Comparison of ENCODE assay signal across 8 cellular contexts in genomic region chr1:154405762-154406571, GRCh38. TPM values are rescaled to one million over a fixed set of nuclear protein-coding genes. Genes with fewer than 3 reads are reported as not detected.
DNase-seq lines count a peak whose midpoint lies in the region; ATAC-seq and TF ChIP-seq lines count a peak whose summit lies in the region.

No MANE protein-coding gene starts in this region.

- no peak overlapping the region for H2AK5ac ChIP-seq in trophoblast cell (ENCODE audit: low read length)

- H3K18ac ChIP-seq in trophoblast cell (ENCODE audit: low read length) = no peak overlapping the region

- H3K4me3 Mint-ChIP-seq in activated naive CD8-positive, alpha-beta T cell treated with anti-CD3 and anti-CD28 coated beads for 36 hours = peak overlapping the region; percentile 81

- no peak overlapping the region for H4K12ac ChIP-seq in trophoblast cell (ENCODE audit: low read depth, low read length)

- H3K27me3 ChIP-seq in HCT116 (ENCODE audit: insufficient read depth, low read length) (no peaks in the 10 kb centered on the region; the same call in 1 of the 2 replicates), heart left ventricle (no peaks in the 10 kb centered on the region), trophoblast cell (ENCODE audit: insufficient read depth, low read length) (peaks cover 14% of the 10 kb centered on the region)

- H3K14ac ChIP-seq in trophoblast cell (ENCODE audit: low read length) = no peak overlapping the region

- peak overlapping the region; percentile 69 for H3K27ac ChIP-seq in HCT116 (ENCODE audit: low read depth, low read length)
- peak overlapping the region; percentile 76 to 99 (median 94) for H3K27ac ChIP-seq in heart left ventricle
- no peak overlapping the region for H3K27ac ChIP-seq in trophoblast cell (ENCODE audit: low read depth, low read length)

- H3K36me3 ChIP-seq in HCT116 (ENCODE audit: control insufficient read depth in 1 of 2, insufficient read depth in 2 of 2, low read length in 2 of 2) (no peaks in the 10 kb centered on the region), heart left ventricle (no peaks in the 10 kb centered on the region), trophoblast cell (ENCODE audit: control insufficient read depth in 1 of 2, insufficient read depth in 2 of 2, low read length in 2 of 2) (no peaks in the 10 kb centered on the region)

- H3K4ac ChIP-seq in trophoblast cell (ENCODE audit: low read depth, low read length) = no peak overlapping the region

- H3K9me3 Mint-ChIP-seq in activated naive CD8-positive, alpha-beta T cell treated with anti-CD3 and anti-CD28 coated beads for 36 hours = no peaks in the 10 kb centered on the region

- no peaks in the 10 kb centered on the region for H3K79me2 ChIP-seq in HCT116 (ENCODE audit: insufficient read depth, low read length)
- no peaks in the 10 kb centered on the region for H3K79me2 ChIP-seq in trophoblast cell (ENCODE audit: control insufficient read depth, insufficient read depth, low read length, poor library complexity)

- peaks cover 30 to 36% of the 10 kb centered on the region in 2 experiments for H3K4me1 ChIP-seq in HCT116 (ENCODE audit: control insufficient read depth in 1 of 2, insufficient read depth in 2 of 2, low read length in 2 of 2)
- peaks cover 0 to 94% (median 38%) of the 10 kb centered on the region in 12 donors for H3K4me1 ChIP-seq in heart left ventricle
- peaks cover 7 to 14% of the 10 kb centered on the region in 2 experiments for H3K4me1 ChIP-seq in trophoblast cell (ENCODE audit: control insufficient read depth in 1 of 2, insufficient read depth in 2 of 2, low read length in 2 of 2)

- no TSS peak for BruUV-seq in HCT116 (replicated peaks; lab: Mats Ljungman, UMichigan)

- H3K4me2 ChIP-seq in HCT116 (ENCODE audit: low read length) (peak overlapping the region; percentile 93), trophoblast cell (ENCODE audit: low read length) (peak overlapping the region; percentile 98)

- RAD21 ChIA-PET in HCT116 (lab: Charles Lee; ENCODE audit: low non-redundant PET in 1 of 2, low total read pairs in 2 of 2, uncharacterized antibody in 2 of 2, unreplicated experiment in 2 of 2) = interaction anchor here (0.6 to 0.8 kb wide), 2 partner anchors 15 to 79 kb away, joined by 3 read pairs; no protein-coding TSS in a partner anchor

- no peaks in the 10 kb centered on the region for H3K36me3 Mint-ChIP-seq in activated naive CD8-positive, alpha-beta T cell treated with anti-CD3 and anti-CD28 coated beads for 36 hours

- POLR2A ChIA-PET in HCT116 (lab: Charles Lee) = interaction anchor here (1.1 kb wide), 1 partner anchor 13 kb away, joined by 4 read pairs; no protein-coding TSS in a partner anchor

- no peak for TF ChIP-seq RAD21 in HCT116 (IDR thresholded peaks at IDR 0.05; ENCODE audit: low read depth)

- no peaks in the 10 kb centered on the region for H3K9me3 ChIP-seq in HCT116 (ENCODE audit: control insufficient read depth in 1 of 2, insufficient read depth in 1 of 2, low read depth in 1 of 2, low read length in 2 of 2)
- no peaks in the 10 kb centered on the region for H3K9me3 ChIP-seq in heart left ventricle
- H3K9me3 ChIP-seq in trophoblast cell (ENCODE audit: insufficient read depth, low read depth, low read length) = peaks cover 2% of the 10 kb centered on the region

- no peak for TF ChIP-seq POLR2A in HCT116 (IDR thresholded peaks at IDR 0.05; ENCODE audit: borderline replicate concordance, extremely low read depth, insufficient read depth, insufficient read length)
- TF ChIP-seq POLR2A in heart left ventricle (IDR thresholded peaks at IDR 0.05) = peak in 1 of 2 donors; percentile 27

- CTCF ChIA-PET in HCT116 (lab: Charles Lee) = interaction anchor here (1.1 to 2.2 kb wide), 4 partner anchors 12 to 141 kb away, joined by 3 to 9 read pairs (median 4); no protein-coding TSS in a partner anchor

- H3K27ac Mint-ChIP-seq in activated naive CD8-positive, alpha-beta T cell treated with anti-CD3 and anti-CD28 coated beads for 36 hours = peak overlapping the region; percentile 89

- peak overlapping the region; percentile 77 for H3K9ac ChIP-seq in HCT116 (ENCODE audit: low read length)
- H3K9ac ChIP-seq in trophoblast cell (ENCODE audit: low read length) = peak overlapping the region; percentile 57

- 3 to 6% (median 4%) methylated on average over 18 to 39 of the region's 39 CpGs for WGBS in heart left ventricle, 4 donors
- WGBS in trophoblast cell (ENCODE audit: extremely low coverage, insufficient coverage, insufficient read length) = no CpG with 5 or more reads among the region's 39 CpGs

- H3K4me3 ChIP-seq in HCT116 (replicated peaks in 1 of 2; ENCODE audit: low read depth in 1 of 2, low read length in 2 of 2) (peak overlapping the region; percentile 61 to 65), heart left ventricle (peak overlapping the region; percentile 56 to 81 (median 72)), trophoblast cell (ENCODE audit: low read depth, low read length) (peak overlapping the region; percentile 59)

- H2BK12ac ChIP-seq in trophoblast cell (ENCODE audit: low read length) = no peak overlapping the region

- peaks cover 3% of the 10 kb centered on the region for H3K79me1 ChIP-seq in trophoblast cell (ENCODE audit: low read length)

- TF ChIP-seq CTCF in HCT116 (IDR thresholded peaks at IDR 0.05 in 2 of 3, conservative IDR thresholded peaks at IDR 0.05 in 1 of 3; ENCODE audit: borderline replicate concordance in 1 of 3, insufficient read depth in 1 of 3, low read depth in 2 of 3, low read length in 2 of 3) (peak in 2 of 3 experiments; percentile 10 to 24; a peak in 2 of 6 replicates), heart left ventricle (IDR thresholded peaks at IDR 0.05) (peak in 10 of 12 donors; percentile 20 to 68 (median 44))

- no peak overlapping the region for H2BK120ac ChIP-seq in trophoblast cell (ENCODE audit: insufficient read depth, low read length, poor library complexity)

- DNase-seq in EL (peak; percentile 73), HCT116 (ENCODE audit: low read depth, low spot score) (no peak), RKO (ENCODE audit: low spot score) (peak; percentile 86), heart left ventricle (peak; percentile 73 to 93 (median 87)), trophoblast cell (peak; percentile 77 to 80), cerebellar nuclear complex (lab: John Stamatoyannopoulos, UW) (no peak), kidney glomerular epithelial cell (lab: John Stamatoyannopoulos, UW) (no peak)
- peak; percentile 72 for DNase-seq in activated naive CD8-positive, alpha-beta T cell treated with anti-CD3 and anti-CD28 coated beads for 36 hours

- H4K8ac ChIP-seq in trophoblast cell (ENCODE audit: low read depth, low read length) = no peak overlapping the region

- no peaks in the 10 kb centered on the region for H3K9me2 ChIP-seq in HCT116 (ENCODE audit: insufficient read depth)

- ATAC-seq in HCT116 (peak; percentile 56), heart left ventricle (peak; percentile 60 to 66 (median 63))

- no peak overlapping the region for H4K91ac ChIP-seq in trophoblast cell (ENCODE audit: low read depth, low read length)

- H2BK5ac ChIP-seq in trophoblast cell (ENCODE audit: low read depth, low read length, poor library complexity) = no peak overlapping the region

- intact Hi-C loops in HCT116 (cut with micrococcal nuclease) = loop anchor here (1.0 to 5.0 kb wide), 4 partner anchors 12 to 151 kb away; partner anchors contain the start of gene UBE2Q1
- intact Hi-C loops in heart left ventricle (cut with DNase I) = loop anchor here in 7 of 10 donors (1.0 to 10.0 kb wide), 7 partner anchors 28 to 151 kb away; partner anchors contain the start of gene UBE2Q1 (in 2 of the 7)

- peaks cover 81% of the 10 kb centered on the region for H3K4me1 Mint-ChIP-seq in activated naive CD8-positive, alpha-beta T cell treated with anti-CD3 and anti-CD28 coated beads for 36 hours

- H3K23ac ChIP-seq in trophoblast cell (ENCODE audit: low read length) = no peak overlapping the region

- H4K20me1 ChIP-seq in HCT116 (ENCODE audit: insufficient read depth) = no peaks in the 10 kb centered on the region

- H2AFZ ChIP-seq in HCT116 (ENCODE audit: low read depth, low read length, poor library complexity, severe bottlenecking) (no peak overlapping the region), trophoblast cell (ENCODE audit: insufficient read depth, low read length, poor library complexity) (peak overlapping the region; percentile 64)

- no peaks in the 10 kb centered on the region for H3K27me3 Mint-ChIP-seq in activated naive CD8-positive, alpha-beta T cell treated with anti-CD3 and anti-CD28 coated beads for 36 hours

TF ChIP-seq in HCT116, 20 proteins besides CTCF, POLR2A, EP300 and RAD21 (continues in another document):
- TF ChIP-seq CBX3 (IDR thresholded peaks at IDR 0.05; ENCODE audit: low read depth) (no peak), ZBTB33 (IDR thresholded peaks at IDR 0.05; ENCODE audit: extremely low read depth, insufficient replicate concordance, low read length) (no peak), JUND (IDR thresholded peaks at IDR 0.05) (peak; percentile 62; the same call in 1 of the 2 replicates), ZNF274 (IDR thresholded peaks at IDR 0.05; ENCODE audit: low read depth, low read length) (no peak), YY1 (IDR thresholded peaks at IDR 0.05; ENCODE audit: extremely low read depth, insufficient replicate concordance, low read depth, low read length) (no peak), ATF3 (IDR thresholded peaks at IDR 0.05) (no peak)

RNA-seq across cellular contexts. Expression of gene IL6R, which starts 0.8 kb away (rescaled TPM):
- 6.8 TPM for total RNA-seq in HCT116 (2021; ENCODE audit: unreplicated experiment)
- polyA plus RNA-seq in HCT116 (2012) = 2.6 and 2.9 TPM in 2 replicates
- total RNA-seq in activated naive CD8-positive, alpha-beta T cell treated with anti-CD3 and anti-CD28 coated beads for 36 hours = 1 to 10 TPM; 2.3 to 2.4 TPM
- total RNA-seq in heart left ventricle = 10 to 100 TPM in 6 of 9 donors, 1 to 10 TPM in 3; 5.7 to 26.6 (median 13.1) TPM
- 1 to 10 TPM; 3.4 to 8.6 TPM for polyA plus RNA-seq in heart left ventricle
- polyA plus RNA-seq in trophoblast cell (2013) = 0.29 and 0.42 TPM in 2 replicates

Comparison
In these comparisons a context has a peak if more than half of its experiments do, and no peak if none do; other contexts are left out.
1. DNase-seq: peak in EL (single experiment), RKO (single experiment), activated naive CD8-positive, alpha-beta T cell treated with anti-CD3 and anti-CD28 coated beads for 36 hours (single experiment), heart left ventricle (5 of 5) and trophoblast cell (2 of 2); none in HCT116 (single experiment), cerebellar nuclear complex (0 of 2) and kidney glomerular epithelial cell (single experiment).
2. Peak in every context shown above with its lines, with median percentiles within 50 percentile points of each other: H3K4me3 ChIP-seq.